ENCODE assay signal across 29 cellular contexts in genomic region chrX:34687095-34687494, GRCh38. TPM values are rescaled to one million over a fixed set of nuclear protein-coding genes. Genes with fewer than 3 reads are reported as not detected.
A peak's percentile ranks its signal among the peaks of the same experiment; 100 is the strongest.
DNase-seq lines count a peak whose midpoint lies in the region; ATAC-seq, FAIRE-seq and TF ChIP-seq lines count a peak whose summit lies in the region.
"Had no signal": no experiment of that assay in that cellular context is flagged by ENCODE, and none has a peak within 500 bp of the region (broad histone marks: within the 10 kb centered on the region; RNA-seq: fewer than 3 reads in every experiment).

No MANE protein-coding gene starts in this region.

- no peak overlapping the region for H3K27ac ChIP-seq in SK-N-SH (ENCODE audit: low read depth in 2 of 2, low read length in 1 of 2)
- no peak overlapping the region for H3K27ac ChIP-seq in HEK293 (ENCODE audit: extremely low read depth, low read depth, low read length)
- H3K27ac ChIP-seq in K562 (ENCODE audit: extremely low read depth, low read depth, low read length) = no peak overlapping the region
- H3K27ac ChIP-seq: 22Rv1, BLaER1 had no signal

- no peak for FAIRE-seq in K562 (lab: Jason Lieb, UNC)
- FAIRE-seq: GM12878, GM12892, GM18507 had no signal

- no peaks in the 10 kb centered on the region for H3K79me2 ChIP-seq in SK-N-SH (ENCODE audit: insufficient read depth)
- H3K79me2 ChIP-seq in K562 (ENCODE audit: control insufficient read depth, insufficient read depth, low read length) = no peaks in the 10 kb centered on the region

- no peaks in the 10 kb centered on the region for H3K9me1 ChIP-seq in K562 (ENCODE audit: control insufficient read depth, insufficient read depth, low read length)

- H3K36me3 ChIP-seq in SK-N-SH (replicated peaks in 1 of 2; ENCODE audit: control insufficient read depth in 1 of 2, insufficient read depth in 2 of 2, low read length in 1 of 2) (no peaks in the 10 kb centered on the region), HEK293 (ENCODE audit: control insufficient read depth in 2 of 2, insufficient read depth in 1 of 2, low read length in 2 of 2) (no peaks in the 10 kb centered on the region), K562 (ENCODE audit: control insufficient read depth, insufficient read depth, low read length) (no peaks in the 10 kb centered on the region)
- H3K36me3 ChIP-seq: BE2C, BLaER1 had no signal

- no peak for TF ChIP-seq POLR2A in K562 (conservative IDR thresholded peaks at IDR 0.05)

- in situ Hi-C loops in K562 (cut with MboI) = no loop called here

- H2AFZ ChIP-seq in SK-N-SH (ENCODE audit: low read depth) = no peak overlapping the region
- H2AFZ ChIP-seq in K562 (ENCODE audit: low read depth, low read length) = no peak overlapping the region

- H3K9me3 ChIP-seq in SK-N-SH (no peaks in the 10 kb centered on the region), HEK293 (ENCODE audit: control insufficient read depth, insufficient read depth, low read depth, low read length) (no peaks in the 10 kb centered on the region), K562 (replicated peaks; ENCODE audit: control insufficient read depth, insufficient read depth, low read depth, low read length) (no peaks in the 10 kb centered on the region)
- H3K9me3 ChIP-seq: BE2C, Caco-2 had no signal

- H3K9ac ChIP-seq in SK-N-SH (no peak overlapping the region), K562 (ENCODE audit: insufficient read depth in 1 of 2, low read depth in 2 of 2, low read length in 2 of 2) (no peak overlapping the region)
- H3K9ac ChIP-seq: BLaER1 had no signal

- TF ChIP-seq CTCF in SK-N-SH (IDR thresholded peaks at IDR 0.05) = no peak
- TF ChIP-seq CTCF in HEK293 (tag by site-specific recombination; IDR thresholded peaks at IDR 0.05) = no peak
- TF ChIP-seq CTCF in K562 (IDR thresholded peaks at IDR 0.05 in 2 of 3, conservative IDR thresholded peaks at IDR 0.05 in 1 of 3; ENCODE audit: insufficient read depth in 2 of 3, low read depth in 1 of 3, low read length in 3 of 3) = no peak

- H3K4me1 ChIP-seq in SK-N-SH (ENCODE audit: control insufficient read depth in 1 of 2, insufficient read depth in 2 of 2, low read depth in 1 of 2, low read length in 1 of 2) = no peaks in the 10 kb centered on the region
- H3K4me1 ChIP-seq in HEK293 (ENCODE audit: control insufficient read depth, insufficient read depth, low read length) = no peaks in the 10 kb centered on the region
- H3K4me1 ChIP-seq in K562 (replicated peaks in 1 of 2; ENCODE audit: control insufficient read depth in 2 of 2, insufficient read depth in 2 of 2, low read length in 2 of 2) = no peaks in the 10 kb centered on the region
- H3K4me1 ChIP-seq: BE2C, BLaER1, Caco-2 had no signal

- TF ChIP-seq EP300 in SK-N-SH (IDR thresholded peaks at IDR 0.05; ENCODE audit: borderline replicate concordance in 1 of 2, low read depth in 1 of 2, low read length in 1 of 2) = no peak
- no peak for TF ChIP-seq EP300 in K562 (IDR thresholded peaks at IDR 0.05; ENCODE audit: low read length)

- H4K20me1 ChIP-seq in SK-N-SH (ENCODE audit: insufficient read depth) = no peaks in the 10 kb centered on the region
- no peaks in the 10 kb centered on the region for H4K20me1 ChIP-seq in K562 (replicated peaks; ENCODE audit: control insufficient read depth, insufficient read depth, low read length)
- H4K20me1 ChIP-seq: BLaER1 had no signal

- TF ChIP-seq RAD21 in SK-N-SH (IDR thresholded peaks at IDR 0.05; ENCODE audit: low read length) = no peak
- TF ChIP-seq RAD21 in K562 (CRISPR knock-in tag; conservative IDR thresholded peaks at IDR 0.05 in 1 of 2, IDR thresholded peaks at IDR 0.05 in 1 of 2) = no peak

- intact Hi-C loops in K562 (cut with micrococcal nuclease) = no loop called here

- DNase-seq in SK-N-SH = no peak
- DNase-seq in K562 (ENCODE audit: extremely low read depth in 1 of 4, low spot score in 3 of 4) = no peak
- DNase-seq in COLO668 (lab: John Stamatoyannopoulos, UW; ENCODE audit: unreplicated experiment) = no peak
- DNase-seq in germinal center (ENCODE audit: low spot score) = no peak
- DNase-seq: ACHN; BE2C; C1 segment of cervical spinal cord; Caco-2; Calu3; CD4-positive, alpha-beta memory T cell; CD4-positive, CD25-positive, alpha-beta regulatory T cell; CD8-positive, alpha-beta memory T cell; DMS 273 treated with DMSO at 0.1 percent for 48 hours; DMS153; DMS53; DMS79; DND-41; EL; GDM1 had no signal

- CTCF ChIA-PET in SK-N-SH (lab: Yijun Ruan, JAX) (no interaction called here), HEK293 (lab: Yijun Ruan, JAX) (no interaction called here), K562 (lab: Yijun Ruan, JAX; ENCODE audit: low intra/inter-chr PET ratio) (no interaction called here)

- H3K4me2 ChIP-seq in SK-N-SH = no peak overlapping the region
- no peak overlapping the region for H3K4me2 ChIP-seq in K562 (ENCODE audit: insufficient read depth, low read length)
- H3K4me2 ChIP-seq: BLaER1 had no signal

- 0 out of 2 replicates have a peak, but pooled peaks cover 4% of the 10 kb centered on the region for H3K9me2 ChIP-seq in SK-N-SH

- no TSS peak for BruUV-seq in K562 (replicated peaks; lab: Mats Ljungman, UMichigan)

- ATAC-seq in SK-N-SH treated with all-trans-retinoic acid at 6 μM for 48 hours (no peak), K562 (no peak), GM21515 (IDR thresholded peaks at IDR 0.05; ENCODE audit: unreplicated experiment) (no peak)
- ATAC-seq: GM12878 had no signal

- POLR2A ChIA-PET in SK-N-SH (lab: Yijun Ruan, JAX) = no interaction called here
- POLR2A ChIA-PET in HEK293 (lab: Yijun Ruan, JAX) = no interaction called here
- POLR2A ChIA-PET in K562 (lab: Yijun Ruan, JAX) = no interaction called here

- WGBS in SK-N-SH (ENCODE audit: low lambda C conversion rate) = 2% methylated on average over 2 of the region's 2 CpGs
- WGBS in K562 (ENCODE audit: insufficient coverage, low coverage, missing lambda C conversion rate) = 0% methylated on average over 2 of the region's 2 CpGs

- no peaks in the 10 kb centered on the region for H3K27me3 ChIP-seq in SK-N-SH (ENCODE audit: insufficient read depth)
- H3K27me3 ChIP-seq in K562 (ENCODE audit: control insufficient read depth in 2 of 2, insufficient read depth in 2 of 2, low read length in 2 of 2) = no peaks in the 10 kb centered on the region
- H3K27me3 ChIP-seq: BE2C had no signal

- no peaks in the 10 kb centered on the region for H3F3A ChIP-seq in SK-N-SH (replicated peaks; ENCODE audit: insufficient read depth)

- H3K4me3 ChIP-seq in SK-N-SH (ENCODE audit: low read depth in 2 of 2, low read length in 1 of 2) (no peak overlapping the region), HEK293 (ENCODE audit: low read depth, low read length) (no peak overlapping the region), K562 (no peak overlapping the region)
- H3K4me3 ChIP-seq: BLaER1, GM12878 had no signal

TF ChIP-seq in SK-N-SH, 30 proteins besides CTCF, POLR2A, EP300 and RAD21 (continues in another document):
- TF ChIP-seq TAF1 (IDR thresholded peaks at IDR 0.05; ENCODE audit: borderline replicate concordance, low read depth, low read length) (no peak), POLR2AphosphoS5 (IDR thresholded peaks at IDR 0.05; ENCODE audit: low read depth, low read length) (no peak), SIN3A (IDR thresholded peaks at IDR 0.05; ENCODE audit: borderline replicate concordance, low read depth, low read length) (no peak)

TF ChIP-seq in HEK293, 187 proteins besides CTCF, POLR2A, EP300 and RAD21:
- TF ChIP-seq ZNF146 (tag by site-specific recombination; IDR thresholded peaks at IDR 0.05) (peak; percentile 75; the same call in 1 of the 2 replicates), GLI2 (tag by site-specific recombination; IDR thresholded peaks at IDR 0.05; ENCODE audit: borderline replicate concordance, low read depth) (no peak)

TF ChIP-seq in K562, 482 proteins besides CTCF, POLR2A, EP300 and RAD21:
- TF ChIP-seq MNT (conservative IDR thresholded peaks at IDR 0.05) (no peak), RBM25 (IDR thresholded peaks at IDR 0.05; ENCODE audit: low read depth, low read length, severe bottlenecking) (peak; percentile 11)

RNA-seq across cellular contexts. Expression of gene TMEM47, which starts 30.0 kb away (rescaled TPM):
- 0.02 TPM in 2 replicates for polyA plus RNA-seq in SK-N-SH (2012; rRNA removed)
- 0.01 and 0.04 TPM in 2 replicates for polyA plus RNA-seq in SK-N-SH (2012; cell fraction: cytosol; rRNA removed)
- not detected in 2 replicates for polyA plus RNA-seq in SK-N-SH (2012; cell fraction: nucleus; rRNA removed)
- not detected in 2 replicates for total RNA-seq in K562 (2011; cell fraction: chromatin; rRNA removed; ENCODE audit: low replicate concordance)
- total RNA-seq in K562 (2011; cell fraction: nucleolus; rRNA removed) = not detected in 2 replicates
- not detected in 2 replicates for total RNA-seq in K562 (2011; cell fraction: nucleoplasm; rRNA removed)
- total RNA-seq in K562 (2014; rRNA removed) = not detected in 2 replicates
- total RNA-seq in K562 (2014; rRNA removed; fragmentation: Illumina TruSeq; extraction: Trizol) = not detected in 2 replicates
- total RNA-seq in K562 (2015; rRNA removed; fragmentation: Illumina TruSeq; extraction: Trizol) = not detected in 2 replicates
- total RNA-seq in K562 (2021) = 0.04 TPM in 2 replicates
- not detected in 2 replicates for polyA plus RNA-seq in K562 (2011; rRNA removed)
- not detected in 2 replicates for polyA plus RNA-seq in K562 (2011; cell fraction: cytosol; rRNA removed)
- polyA plus RNA-seq in K562 (2011; cell fraction: nucleus; rRNA removed) = not detected in 2 replicates
- 0.01 and 0.11 TPM in 2 replicates for polyA plus RNA-seq in K562 (2012)
- 0.03 TPM in 1 of 2 replicates, not detected in the other for polyA plus RNA-seq in K562 (2014; fragmentation: Illumina TruSeq; extraction: Trizol)
- under 1 TPM in 1 of 2 experiments, not detected in 1; 0.03 TPM for polyA plus RNA-seq in K562 (2014; fragmentation: Nextera tagmentation; extraction: Ambion mirVana)
- polyA plus RNA-seq in K562 (2014; rRNA removed) = not detected in 2 replicates
- polyA minus RNA-seq in K562 (2011; rRNA and poly(A)+ RNA removed) = not detected in 2 replicates
- polyA minus RNA-seq in K562 (2011; cell fraction: cytosol; rRNA and poly(A)+ RNA removed) = not detected in 2 replicates
- polyA minus RNA-seq in K562 (2011; cell fraction: nucleus; rRNA and poly(A)+ RNA removed) = not detected in 2 replicates
- total RNA-seq: CD4-positive, alpha-beta memory T cell; CD4-positive, CD25-positive, alpha-beta regulatory T cell; CD8-positive, alpha-beta memory T cell; G401 had no signal
- polyA plus RNA-seq: CD14-positive monocyte; CD4-positive, alpha-beta memory T cell; CD4-positive, CD25-positive, alpha-beta regulatory T cell; CD8-positive, alpha-beta memory T cell had no signal
